ENCODE assay signal across 27 cellular contexts in the genomic region with DNA sequence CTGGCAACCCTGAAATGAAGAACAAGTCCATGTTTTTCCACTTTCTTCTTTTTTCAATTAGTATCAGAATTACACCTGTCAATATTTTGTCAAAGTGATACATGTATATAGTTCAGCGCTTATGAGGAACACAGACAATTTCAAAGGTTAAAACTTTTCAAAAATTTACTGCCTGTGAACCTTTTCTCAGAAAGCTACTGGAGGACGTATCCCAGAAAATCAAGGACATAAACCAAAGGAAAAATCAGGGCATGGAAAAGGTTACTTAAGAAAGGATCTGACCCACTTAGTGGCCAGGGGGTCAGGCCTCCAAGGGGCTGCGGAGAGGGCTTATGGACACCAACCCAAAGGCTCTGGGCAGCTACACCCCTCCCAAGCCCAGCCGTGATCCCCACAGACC.
"Had no signal": no experiment of that assay in that cellular context is flagged by ENCODE, and none has a peak within 500 bp of the region (broad histone marks: within the 10 kb centered on the region; RNA-seq: fewer than 3 reads in every experiment).

No MANE protein-coding gene starts in this region.

- ATAC-seq: naive thymus-derived CD8-positive, alpha-beta T cell; pancreas; psoas muscle; right cardiac atrium; right lobe of liver; stimulated activated effector memory CD8-positive, alpha-beta T cell treated with anti-CD3 and anti-CD28 coated beads, Interleukin-12 subunit alpha, Interleukin-12 subunit beta, amount 100 ng/mL, for 72 hours; stimulated activated naive B cell treated with anti-CD40 and anti-IgM and Interleukin-4, amounts not matched to agents 10 μg/mL and 1 μg/mL and 100 μg/mL, for 72 hours had no signal

- H3K36me3 ChIP-seq: neutrophil, pancreas, right lobe of liver, sigmoid colon, stomach, thoracic aorta, thyroid gland, tibial nerve, upper lobe of left lung, vagina had no signal

- H3K4me3 ChIP-seq: pancreas, psoas muscle, right lobe of liver, sigmoid colon, stomach, thoracic aorta, thyroid gland, tibial nerve, upper lobe of left lung, vagina had no signal

- H3K4me1 Mint-ChIP-seq: naive B cell; naive thymus-derived CD8-positive, alpha-beta T cell; nephron progenitor cell; neural crest cell; stimulated activated effector memory CD8-positive, alpha-beta T cell treated with anti-CD3 and anti-CD28 coated beads, Interleukin-12 subunit alpha, Interleukin-12 subunit beta, amount 100 ng/mL, for 72 hours; stimulated activated naive B cell treated with anti-CD40 and anti-IgM and Interleukin-4, amounts not matched to agents 10 μg/mL and 1 μg/mL and 100 μg/mL, for 72 hours had no signal

- H3K9me3 ChIP-seq: neutrophil, pancreas, psoas muscle, right lobe of liver, thyroid gland had no signal

- H3K36me3 Mint-ChIP-seq: stimulated activated effector memory CD8-positive, alpha-beta T cell treated with anti-CD3 and anti-CD28 coated beads, Interleukin-12 subunit alpha, Interleukin-12 subunit beta, amount 100 ng/mL, for 72 hours had no signal

- H3K4me3 Mint-ChIP-seq: naive B cell; naive thymus-derived CD8-positive, alpha-beta T cell; nephron progenitor cell; neural crest cell; stimulated activated effector memory CD8-positive, alpha-beta T cell treated with anti-CD3 and anti-CD28 coated beads, Interleukin-12 subunit alpha, Interleukin-12 subunit beta, amount 100 ng/mL, for 72 hours; stimulated activated naive B cell treated with anti-CD40 and anti-IgM and Interleukin-4, amounts not matched to agents 10 μg/mL and 1 μg/mL and 100 μg/mL, for 72 hours; stimulated activated naive CD8-positive, alpha-beta T cell treated with anti-CD3 and anti-CD28 coated beads, Interleukin-15, Interleukin-2, amounts not matched to agents 100 ng/mL and 50 ng/mL, for 24 hours had no signal

- DNase-seq: naive B cell; nephron progenitor cell; nucleus accumbens; small intestine; stimulated activated CD4-positive, alpha-beta T cell treated with anti-CD3 and anti-CD28 coated beads, Interleukin-12 subunit alpha, Interleukin-12 subunit beta, amount 100 ng/mL, for 4 hours; stimulated activated CD4-positive, alpha-beta T cell treated with anti-CD3 and anti-CD28 coated beads, Interleukin-1b, Interleukin-23, amount 100 ng/mL, for 48 hours; stimulated activated CD4-positive, alpha-beta T cell treated with anti-CD3 and anti-CD28 coated beads, Interleukin-4, amount 100 ng/mL, for 1 hour; stimulated activated naive B cell treated with anti-CD40 and anti-IgM and Interleukin-4, amounts not matched to agents 10 μg/mL and 1 μg/mL and 100 μg/mL, for 72 hours; stimulated activated naive CD4-positive, alpha-beta T cell treated with Interleukin-2 at 50 U/mL for 16 hours; stomach; thyroid gland; trophoblast cell; upper lobe of left lung had no signal

- H3K4me1 ChIP-seq: pancreas, psoas muscle, right lobe of liver, sigmoid colon, stomach, thyroid gland, tibial nerve, upper lobe of left lung, vagina had no signal

- H3K27ac ChIP-seq: neutrophil, pancreas, psoas muscle, right lobe of liver, sigmoid colon, stomach, thoracic aorta, thyroid gland, tibial nerve, upper lobe of left lung, vagina had no signal

- H3K27ac Mint-ChIP-seq: naive B cell; naive thymus-derived CD8-positive, alpha-beta T cell; nephron progenitor cell; progenitor cell of endocrine pancreas; stimulated activated effector memory CD8-positive, alpha-beta T cell treated with anti-CD3 and anti-CD28 coated beads, Interleukin-12 subunit alpha, Interleukin-12 subunit beta, amount 100 ng/mL, for 72 hours; stimulated activated naive B cell treated with anti-CD40 and anti-IgM and Interleukin-4, amounts not matched to agents 10 μg/mL and 1 μg/mL and 100 μg/mL, for 72 hours; stimulated activated naive CD8-positive, alpha-beta T cell treated with anti-CD3 and anti-CD28 coated beads, Interleukin-15, Interleukin-2, amounts not matched to agents 100 ng/mL and 50 ng/mL, for 24 hours had no signal

- H3K27me3 ChIP-seq: neutrophil, pancreas, right lobe of liver, thyroid gland, upper lobe of left lung, vagina had no signal

- H3K27me3 Mint-ChIP-seq: progenitor cell of endocrine pancreas; stimulated activated naive CD8-positive, alpha-beta T cell treated with anti-CD3 and anti-CD28 coated beads, Interleukin-15, Interleukin-2, amounts not matched to agents 100 ng/mL and 50 ng/mL, for 24 hours had no signal
